1 cellular context compared by ENCODE assay signal in the genomic region with DNA sequence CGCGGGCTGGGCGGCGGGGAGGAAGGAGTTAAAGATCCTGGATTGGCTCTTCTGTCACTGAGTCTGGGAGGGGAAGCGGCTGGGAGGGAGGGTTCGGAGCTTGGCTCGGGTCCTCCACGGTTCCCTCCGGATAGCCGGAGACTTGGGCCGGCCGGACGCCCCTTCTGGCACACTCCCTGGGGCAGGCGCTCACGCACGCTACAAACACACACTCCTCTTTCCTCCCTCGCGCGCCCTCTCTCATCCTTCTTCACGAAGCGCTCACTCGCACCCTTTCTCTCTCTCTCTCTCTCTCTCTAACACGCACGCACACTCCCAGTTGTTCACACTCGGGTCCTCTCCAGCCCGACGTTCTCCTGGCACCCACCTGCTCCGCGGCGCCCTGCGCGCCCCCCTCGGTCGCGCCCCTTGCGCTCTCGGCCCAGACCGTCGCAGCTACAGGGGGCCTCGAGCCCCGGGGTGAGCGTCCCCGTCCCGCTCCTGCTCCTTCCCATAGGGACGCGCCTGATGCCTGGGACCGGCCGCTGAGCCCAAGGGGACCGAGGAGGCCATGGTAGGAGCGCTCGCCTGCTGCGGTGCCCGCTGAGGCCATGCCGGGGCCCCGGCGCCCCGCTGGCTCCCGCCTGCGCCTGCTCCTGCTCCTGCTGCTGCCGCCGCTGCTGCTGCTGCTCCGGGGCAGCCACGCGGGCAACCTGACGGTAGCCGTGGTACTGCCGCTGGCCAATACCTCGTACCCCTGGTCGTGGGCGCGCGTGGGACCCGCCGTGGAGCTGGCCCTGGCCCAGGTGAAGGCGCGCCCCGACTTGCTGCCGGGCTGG.
TF ChIP-seq lines count a peak whose summit lies in the region.

A gene (plus strand): TSS at position 170 of the 818 bp plus-strand sequence. CDS start 421 bp downstream, at position 591.

TF ChIP-seq in HEK293, 187 proteins besides CTCF, POLR2A, EP300 and RAD21 (continued from another document and continues in another):
- TF ChIP-seq, protein P1, sequence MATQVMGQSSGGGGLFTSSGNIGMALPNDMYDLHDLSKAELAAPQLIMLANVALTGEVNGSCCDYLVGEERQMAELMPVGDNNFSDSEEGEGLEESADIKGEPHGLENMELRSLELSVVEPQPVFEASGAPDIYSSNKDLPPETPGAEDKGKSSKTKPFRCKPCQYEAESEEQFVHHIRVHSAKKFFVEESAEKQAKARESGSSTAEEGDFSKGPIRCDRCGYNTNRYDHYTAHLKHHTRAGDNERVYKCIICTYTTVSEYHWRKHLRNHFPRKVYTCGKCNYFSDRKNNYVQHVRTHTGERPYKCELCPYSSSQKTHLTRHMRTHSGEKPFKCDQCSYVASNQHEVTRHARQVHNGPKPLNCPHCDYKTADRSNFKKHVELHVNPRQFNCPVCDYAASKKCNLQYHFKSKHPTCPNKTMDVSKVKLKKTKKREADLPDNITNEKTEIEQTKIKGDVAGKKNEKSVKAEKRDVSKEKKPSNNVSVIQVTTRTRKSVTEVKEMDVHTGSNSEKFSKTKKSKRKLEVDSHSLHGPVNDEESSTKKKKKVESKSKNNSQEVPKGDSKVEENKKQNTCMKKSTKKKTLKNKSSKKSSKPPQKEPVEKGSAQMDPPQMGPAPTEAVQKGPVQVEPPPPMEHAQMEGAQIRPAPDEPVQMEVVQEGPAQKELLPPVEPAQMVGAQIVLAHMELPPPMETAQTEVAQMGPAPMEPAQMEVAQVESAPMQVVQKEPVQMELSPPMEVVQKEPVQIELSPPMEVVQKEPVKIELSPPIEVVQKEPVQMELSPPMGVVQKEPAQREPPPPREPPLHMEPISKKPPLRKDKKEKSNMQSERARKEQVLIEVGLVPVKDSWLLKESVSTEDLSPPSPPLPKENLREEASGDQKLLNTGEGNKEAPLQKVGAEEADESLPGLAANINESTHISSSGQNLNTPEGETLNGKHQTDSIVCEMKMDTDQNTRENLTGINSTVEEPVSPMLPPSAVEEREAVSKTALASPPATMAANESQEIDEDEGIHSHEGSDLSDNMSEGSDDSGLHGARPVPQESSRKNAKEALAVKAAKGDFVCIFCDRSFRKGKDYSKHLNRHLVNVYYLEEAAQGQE (tag by site-specific recombination; IDR thresholded peaks at IDR 0.05) = 0 out of 2 replicates have a peak, but pooled peaks have one; percentile 40
- TF ChIP-seq ZNF791 (tag by site-specific recombination; IDR thresholded peaks at IDR 0.05) (no peak), ZNF530 (tag by site-specific recombination; IDR thresholded peaks at IDR 0.05; ENCODE audit: low read depth) (no peak), ZNF629 (tag by site-specific recombination; IDR thresholded peaks at IDR 0.05) (no peak; the same call in none of the 2 replicates), ZNF175 (tag by site-specific recombination; IDR thresholded peaks at IDR 0.05) (no peak), ZNF76 (tag by site-specific recombination; IDR thresholded peaks at IDR 0.05; ENCODE audit: borderline replicate concordance, low read depth) (peak; percentile 63; the same call in 1 of the 2 replicates), KLF8 (tag by site-specific recombination; IDR thresholded peaks at IDR 0.05) (peak; percentile 70), ZNF202 (tag by site-specific recombination; IDR thresholded peaks at IDR 0.05; ENCODE audit: borderline replicate concordance) (no peak), ZNF670 (tag by site-specific recombination; IDR thresholded peaks at IDR 0.05; ENCODE audit: low read depth) (no peak), MEIS1 (CRISPR knock-in tag; IDR thresholded peaks at IDR 0.05; ENCODE audit: borderline replicate concordance) (no peak), ZNF132 (tag by site-specific recombination; IDR thresholded peaks at IDR 0.05; ENCODE audit: borderline replicate concordance) (no peak), ZNF548 (tag by site-specific recombination; IDR thresholded peaks at IDR 0.05) (no peak), SALL2 (tag by site-specific recombination; IDR thresholded peaks at IDR 0.05; ENCODE audit: borderline replicate concordance) (no peak), ZNF48 (tag by site-specific recombination; IDR thresholded peaks at IDR 0.05) (no peak), SCRT2 (tag by site-specific recombination; IDR thresholded peaks at IDR 0.05) (no peak), BCL11A (tag by site-specific recombination; IDR thresholded peaks at IDR 0.05; ENCODE audit: low read depth) (no peak), ZNF214 (tag by site-specific recombination; IDR thresholded peaks at IDR 0.05; ENCODE audit: borderline replicate concordance) (no peak), ZBTB48 (tag by site-specific recombination; IDR thresholded peaks at IDR 0.05) (peak; percentile 78), HOXC10 (CRISPR knock-in tag; IDR thresholded peaks at IDR 0.05) (no peak), ZNF624 (tag by site-specific recombination; IDR thresholded peaks at IDR 0.05) (no peak), ZNF561 (tag by site-specific recombination; IDR thresholded peaks at IDR 0.05; ENCODE audit: borderline replicate concordance) (no peak), ZNF157 (tag by site-specific recombination; IDR thresholded peaks at IDR 0.05) (no peak), ZNF785 (tag by site-specific recombination; IDR thresholded peaks at IDR 0.05) (no peak; the same call in 1 of the 2 replicates), ZNF37A (tag by site-specific recombination; IDR thresholded peaks at IDR 0.05) (no peak), ZNF792 (tag by site-specific recombination; IDR thresholded peaks at IDR 0.05) (0 out of 2 replicates have a peak, but pooled peaks have one; percentile 24), ZNF133 (tag by site-specific recombination; IDR thresholded peaks at IDR 0.05) (0 out of 2 replicates have a peak, but pooled peaks have one; percentile 27), ZNF830 (tag by site-specific recombination; IDR thresholded peaks at IDR 0.05; ENCODE audit: low read depth) (no peak), ZEB2 (tag by site-specific recombination; IDR thresholded peaks at IDR 0.05) (peak; percentile 65; the same call in 1 of the 2 replicates), HOXD13 (CRISPR knock-in tag; IDR thresholded peaks at IDR 0.05; ENCODE audit: borderline replicate concordance) (no peak), ZNF426 (tag by site-specific recombination; IDR thresholded peaks at IDR 0.05) (no peak)
- TF ChIP-seq, protein P2, sequence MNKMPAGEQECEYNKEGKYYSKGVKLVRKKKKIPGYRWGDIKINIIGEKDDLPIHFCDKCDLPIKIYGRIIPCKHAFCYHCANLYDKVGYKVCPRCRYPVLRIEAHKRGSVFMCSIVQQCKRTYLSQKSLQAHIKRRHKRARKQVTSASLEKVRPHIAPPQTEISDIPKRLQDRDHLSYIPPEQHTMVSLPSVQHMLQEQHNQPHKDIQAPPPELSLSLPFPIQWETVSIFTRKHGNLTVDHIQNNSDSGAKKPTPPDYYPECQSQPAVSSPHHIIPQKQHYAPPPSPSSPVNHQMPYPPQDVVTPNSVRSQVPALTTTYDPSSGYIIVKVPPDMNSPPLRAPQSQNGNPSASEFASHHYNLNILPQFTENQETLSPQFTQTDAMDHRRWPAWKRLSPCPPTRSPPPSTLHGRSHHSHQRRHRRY (tag by site-specific recombination; IDR thresholded peaks at IDR 0.05) = no peak
- TF ChIP-seq, protein P3, sequence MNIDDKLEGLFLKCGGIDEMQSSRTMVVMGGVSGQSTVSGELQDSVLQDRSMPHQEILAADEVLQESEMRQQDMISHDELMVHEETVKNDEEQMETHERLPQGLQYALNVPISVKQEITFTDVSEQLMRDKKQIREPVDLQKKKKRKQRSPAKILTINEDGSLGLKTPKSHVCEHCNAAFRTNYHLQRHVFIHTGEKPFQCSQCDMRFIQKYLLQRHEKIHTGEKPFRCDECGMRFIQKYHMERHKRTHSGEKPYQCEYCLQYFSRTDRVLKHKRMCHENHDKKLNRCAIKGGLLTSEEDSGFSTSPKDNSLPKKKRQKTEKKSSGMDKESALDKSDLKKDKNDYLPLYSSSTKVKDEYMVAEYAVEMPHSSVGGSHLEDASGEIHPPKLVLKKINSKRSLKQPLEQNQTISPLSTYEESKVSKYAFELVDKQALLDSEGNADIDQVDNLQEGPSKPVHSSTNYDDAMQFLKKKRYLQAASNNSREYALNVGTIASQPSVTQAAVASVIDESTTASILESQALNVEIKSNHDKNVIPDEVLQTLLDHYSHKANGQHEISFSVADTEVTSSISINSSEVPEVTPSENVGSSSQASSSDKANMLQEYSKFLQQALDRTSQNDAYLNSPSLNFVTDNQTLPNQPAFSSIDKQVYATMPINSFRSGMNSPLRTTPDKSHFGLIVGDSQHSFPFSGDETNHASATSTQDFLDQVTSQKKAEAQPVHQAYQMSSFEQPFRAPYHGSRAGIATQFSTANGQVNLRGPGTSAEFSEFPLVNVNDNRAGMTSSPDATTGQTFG (tag by site-specific recombination; IDR thresholded peaks at IDR 0.05; ENCODE audit: borderline replicate concordance) = no peak
- TF ChIP-seq, protein P4, sequence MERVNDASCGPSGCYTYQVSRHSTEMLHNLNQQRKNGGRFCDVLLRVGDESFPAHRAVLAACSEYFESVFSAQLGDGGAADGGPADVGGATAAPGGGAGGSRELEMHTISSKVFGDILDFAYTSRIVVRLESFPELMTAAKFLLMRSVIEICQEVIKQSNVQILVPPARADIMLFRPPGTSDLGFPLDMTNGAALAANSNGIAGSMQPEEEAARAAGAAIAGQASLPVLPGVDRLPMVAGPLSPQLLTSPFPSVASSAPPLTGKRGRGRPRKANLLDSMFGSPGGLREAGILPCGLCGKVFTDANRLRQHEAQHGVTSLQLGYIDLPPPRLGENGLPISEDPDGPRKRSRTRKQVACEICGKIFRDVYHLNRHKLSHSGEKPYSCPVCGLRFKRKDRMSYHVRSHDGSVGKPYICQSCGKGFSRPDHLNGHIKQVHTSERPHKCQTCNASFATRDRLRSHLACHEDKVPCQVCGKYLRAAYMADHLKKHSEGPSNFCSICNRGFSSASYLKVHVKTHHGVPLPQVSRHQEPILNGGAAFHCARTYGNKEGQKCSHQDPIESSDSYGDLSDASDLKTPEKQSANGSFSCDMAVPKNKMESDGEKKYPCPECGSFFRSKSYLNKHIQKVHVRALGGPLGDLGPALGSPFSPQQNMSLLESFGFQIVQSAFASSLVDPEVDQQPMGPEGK (tag by site-specific recombination; IDR thresholded peaks at IDR 0.05) = peak; percentile 93
- TF ChIP-seq, protein P5, sequence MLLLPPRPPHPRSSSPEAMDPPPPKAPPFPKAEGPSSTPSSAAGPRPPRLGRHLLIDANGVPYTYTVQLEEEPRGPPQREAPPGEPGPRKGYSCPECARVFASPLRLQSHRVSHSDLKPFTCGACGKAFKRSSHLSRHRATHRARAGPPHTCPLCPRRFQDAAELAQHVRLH (tag by site-specific recombination; IDR thresholded peaks at IDR 0.05) = no peak
- TF ChIP-seq, protein P6, sequence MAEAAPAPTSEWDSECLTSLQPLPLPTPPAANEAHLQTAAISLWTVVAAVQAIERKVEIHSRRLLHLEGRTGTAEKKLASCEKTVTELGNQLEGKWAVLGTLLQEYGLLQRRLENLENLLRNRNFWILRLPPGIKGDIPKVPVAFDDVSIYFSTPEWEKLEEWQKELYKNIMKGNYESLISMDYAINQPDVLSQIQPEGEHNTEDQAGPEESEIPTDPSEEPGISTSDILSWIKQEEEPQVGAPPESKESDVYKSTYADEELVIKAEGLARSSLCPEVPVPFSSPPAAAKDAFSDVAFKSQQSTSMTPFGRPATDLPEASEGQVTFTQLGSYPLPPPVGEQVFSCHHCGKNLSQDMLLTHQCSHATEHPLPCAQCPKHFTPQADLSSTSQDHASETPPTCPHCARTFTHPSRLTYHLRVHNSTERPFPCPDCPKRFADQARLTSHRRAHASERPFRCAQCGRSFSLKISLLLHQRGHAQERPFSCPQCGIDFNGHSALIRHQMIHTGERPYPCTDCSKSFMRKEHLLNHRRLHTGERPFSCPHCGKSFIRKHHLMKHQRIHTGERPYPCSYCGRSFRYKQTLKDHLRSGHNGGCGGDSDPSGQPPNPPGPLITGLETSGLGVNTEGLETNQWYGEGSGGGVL (tag by site-specific recombination; IDR thresholded peaks at IDR 0.05) = peak; percentile 75; the same call in 1 of the 2 replicates
- TF ChIP-seq, protein P7, sequence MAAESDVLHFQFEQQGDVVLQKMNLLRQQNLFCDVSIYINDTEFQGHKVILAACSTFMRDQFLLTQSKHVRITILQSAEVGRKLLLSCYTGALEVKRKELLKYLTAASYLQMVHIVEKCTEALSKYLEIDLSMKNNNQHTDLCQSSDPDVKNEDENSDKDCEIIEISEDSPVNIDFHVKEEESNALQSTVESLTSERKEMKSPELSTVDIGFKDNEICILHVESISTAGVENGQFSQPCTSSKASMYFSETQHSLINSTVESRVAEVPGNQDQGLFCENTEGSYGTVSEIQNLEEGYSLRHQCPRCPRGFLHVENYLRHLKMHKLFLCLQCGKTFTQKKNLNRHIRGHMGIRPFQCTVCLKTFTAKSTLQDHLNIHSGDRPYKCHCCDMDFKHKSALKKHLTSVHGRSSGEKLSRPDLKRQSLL (tag by site-specific recombination; IDR thresholded peaks at IDR 0.05) = no peak
- TF ChIP-seq, protein P8, sequence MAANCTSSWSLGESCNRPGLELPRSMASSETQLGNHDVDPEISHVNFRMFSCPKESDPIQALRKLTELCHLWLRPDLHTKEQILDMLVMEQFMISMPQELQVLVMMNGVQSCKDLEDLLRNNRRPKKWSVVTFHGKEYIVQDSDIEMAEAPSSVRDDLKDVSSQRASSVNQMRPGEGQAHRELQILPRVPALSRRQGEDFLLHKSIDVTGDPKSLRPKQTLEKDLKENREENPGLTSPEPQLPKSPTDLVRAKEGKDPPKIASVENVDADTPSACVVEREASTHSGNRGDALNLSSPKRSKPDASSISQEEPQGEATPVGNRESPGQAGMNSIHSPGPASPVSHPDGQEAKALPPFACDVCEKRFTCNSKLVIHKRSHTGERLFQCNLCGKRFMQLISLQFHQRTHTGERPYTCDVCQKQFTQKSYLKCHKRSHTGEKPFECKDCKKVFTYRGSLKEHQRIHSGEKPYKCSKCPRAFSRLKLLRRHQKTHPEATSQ (tag by site-specific recombination; IDR thresholded peaks at IDR 0.05) = no peak
- TF ChIP-seq, protein P9, sequence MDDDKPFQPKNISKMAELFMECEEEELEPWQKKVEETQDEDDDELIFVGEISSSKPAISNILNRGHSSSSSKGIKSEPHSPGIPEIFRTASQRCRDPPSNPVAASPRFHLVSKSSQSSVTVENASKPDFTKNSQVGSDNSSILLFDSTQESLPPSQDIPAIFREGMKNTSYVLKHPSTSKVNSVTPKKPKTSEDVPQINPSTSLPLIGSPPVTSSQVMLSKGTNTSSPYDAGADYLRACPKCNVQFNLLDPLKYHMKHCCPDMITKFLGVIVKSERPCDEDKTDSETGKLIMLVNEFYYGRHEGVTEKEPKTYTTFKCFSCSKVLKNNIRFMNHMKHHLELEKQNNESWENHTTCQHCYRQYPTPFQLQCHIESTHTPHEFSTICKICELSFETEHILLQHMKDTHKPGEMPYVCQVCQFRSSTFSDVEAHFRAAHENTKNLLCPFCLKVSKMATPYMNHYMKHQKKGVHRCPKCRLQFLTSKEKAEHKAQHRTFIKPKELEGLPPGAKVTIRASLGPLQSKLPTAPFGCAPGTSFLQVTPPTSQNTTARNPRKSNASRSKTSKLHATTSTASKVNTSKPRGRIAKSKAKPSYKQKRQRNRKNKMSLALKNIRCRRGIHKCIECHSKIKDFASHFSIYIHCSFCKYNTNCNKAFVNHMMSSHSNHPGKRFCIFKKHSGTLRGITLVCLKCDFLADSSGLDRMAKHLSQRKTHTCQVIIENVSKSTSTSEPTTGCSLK (tag by site-specific recombination; IDR thresholded peaks at IDR 0.05) = no peak
- TF ChIP-seq, protein P10, sequence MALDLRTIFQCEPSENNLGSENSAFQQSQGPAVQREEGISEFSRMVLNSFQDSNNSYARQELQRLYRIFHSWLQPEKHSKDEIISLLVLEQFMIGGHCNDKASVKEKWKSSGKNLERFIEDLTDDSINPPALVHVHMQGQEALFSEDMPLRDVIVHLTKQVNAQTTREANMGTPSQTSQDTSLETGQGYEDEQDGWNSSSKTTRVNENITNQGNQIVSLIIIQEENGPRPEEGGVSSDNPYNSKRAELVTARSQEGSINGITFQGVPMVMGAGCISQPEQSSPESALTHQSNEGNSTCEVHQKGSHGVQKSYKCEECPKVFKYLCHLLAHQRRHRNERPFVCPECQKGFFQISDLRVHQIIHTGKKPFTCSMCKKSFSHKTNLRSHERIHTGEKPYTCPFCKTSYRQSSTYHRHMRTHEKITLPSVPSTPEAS (tag by site-specific recombination; IDR thresholded peaks at IDR 0.05) = peak; percentile 21; the same call in 1 of the 2 replicates
